27 cellular contexts compared by ENCODE assay signal in the genomic region with DNA sequence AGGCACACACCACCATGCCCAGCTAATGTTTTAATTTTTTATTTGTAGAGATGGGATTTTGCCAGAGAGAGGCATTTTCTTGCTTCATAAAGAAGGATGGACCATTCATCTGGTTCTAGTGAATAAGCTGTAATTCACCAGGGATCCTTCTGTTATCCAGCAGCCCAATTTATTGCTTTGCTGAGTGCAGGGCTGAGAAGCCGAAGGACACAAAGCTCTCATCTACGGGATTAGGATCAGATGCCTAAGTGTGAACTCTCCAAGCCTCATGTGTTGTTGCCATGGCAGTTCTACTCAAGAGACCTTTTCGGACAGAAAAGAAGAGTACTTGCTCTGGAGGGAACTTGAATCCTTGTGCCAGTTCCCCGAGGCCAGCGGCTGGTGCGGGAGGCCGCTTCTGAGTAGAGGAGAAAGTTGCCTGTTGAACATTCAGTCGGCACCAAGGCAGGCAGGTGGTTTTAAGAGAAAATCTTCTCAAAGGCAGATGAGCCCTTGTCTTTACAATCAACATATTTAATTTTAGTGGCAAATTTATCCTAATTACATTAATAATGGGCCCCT.
"Had no signal": no experiment of that assay in that cellular context is flagged by ENCODE, and none has a peak within 500 bp of the region (broad histone marks: within the 10 kb centered on the region; RNA-seq: fewer than 3 reads in every experiment).

No MANE protein-coding gene starts in this region.

- H3K9me3 Mint-ChIP-seq: activated B cell treated with CpG ODN at 0.5 μM for 24 hours; activated naive CD8-positive, alpha-beta T cell treated with anti-CD3 and anti-CD28 coated beads, Interleukin-2, amount 10 ng/mL, durations not matched to agents 7 days and 5 days; activated T-cell treated with anti-CD3 and anti-CD28 coated beads, Interleukin-2, amount 50 U/mL, for 72 hours; naive thymus-derived CD8-positive, alpha-beta T cell; neural crest cell; stimulated activated naive CD8-positive, alpha-beta T cell treated with anti-CD3 and anti-CD28 coated beads, Interleukin-15, amount 100 ng/mL, for 72 hours had no signal

- H3K27ac Mint-ChIP-seq: activated B cell treated with CpG ODN at 0.5 μM for 24 hours; activated CD8-positive, alpha-beta memory T cell treated with anti-CD3 and anti-CD28 coated beads, Interleukin-2, amount 10 ng/mL, durations not matched to agents 7 days and 5 days; activated CD8-positive, alpha-beta T cell treated with anti-CD3 and anti-CD28 coated beads, Interleukin-2, amount 10 ng/mL, durations not matched to agents 7 days and 5 days; activated naive CD8-positive, alpha-beta T cell treated with anti-CD3 and anti-CD28 coated beads, Interleukin-2, amount 10 ng/mL, durations not matched to agents 7 days and 5 days; activated T-cell treated with anti-CD3 and anti-CD28 coated beads, Interleukin-2, amount 50 U/mL, for 72 hours; immature natural killer cell; naive thymus-derived CD8-positive, alpha-beta T cell; stimulated activated memory B cell treated with anti-CD40 and anti-IgM and Interleukin-4, amounts not matched to agents 10 μg/mL and 1 μg/mL and 100 μg/mL, for 72 hours; stimulated activated naive CD8-positive, alpha-beta T cell treated with anti-CD3 and anti-CD28 coated beads, Interleukin-15, amount 100 ng/mL, for 72 hours had no signal

- DNase-seq: activated B cell treated with CpG ODN at 0.5 μM for 24 hours; activated CD4-positive, alpha-beta T cell treated with anti-CD3 and anti-CD28 coated beads, Interleukin-2, amount 50 U/mL, for 1 hour; activated CD8-positive, alpha-beta memory T cell treated with anti-CD3 and anti-CD28 coated beads, Interleukin-2, amount 10 ng/mL, durations not matched to agents 7 days and 5 days; activated CD8-positive, alpha-beta T cell treated with anti-CD3 and anti-CD28 coated beads, Interleukin-2, amount 10 ng/mL, durations not matched to agents 7 days and 5 days; activated naive CD4-positive, alpha-beta T cell treated with Interleukin-2 at 50 U/mL for 16 hours; activated naive CD8-positive, alpha-beta T cell treated with anti-CD3 and anti-CD28 coated beads, Interleukin-2, amount 10 ng/mL, durations not matched to agents 7 days and 5 days; activated T-cell treated with anti-CD3 and anti-CD28 coated beads for 4 hours; activated T-cell treated with anti-CD3 and anti-CD28 coated beads, Interleukin-2, amount 50 U/mL, for 72 hours; dorsolateral prefrontal cortex; effector memory CD4-positive, alpha-beta T cell; heart left ventricle; immature natural killer cell; kidney; left colon; mammary epithelial cell; naive thymus-derived CD8-positive, alpha-beta T cell; occipital lobe; psoas muscle; sigmoid colon; small intestine; stimulated activated CD4-positive, alpha-beta T cell treated with anti-CD3 and anti-CD28 coated beads, Interleukin-4, amount 100 ng/mL, for 24 hours; stimulated activated naive CD8-positive, alpha-beta T cell treated with anti-CD3 and anti-CD28 coated beads, Interleukin-15, amount 100 ng/mL, for 72 hours; T-helper 2 cell; upper lobe of left lung had no signal

- H3K4me1 Mint-ChIP-seq: activated B cell treated with CpG ODN at 0.5 μM for 24 hours; activated CD8-positive, alpha-beta memory T cell treated with anti-CD3 and anti-CD28 coated beads, Interleukin-2, amount 10 ng/mL, durations not matched to agents 7 days and 5 days; activated naive CD8-positive, alpha-beta T cell treated with anti-CD3 and anti-CD28 coated beads, Interleukin-2, amount 10 ng/mL, durations not matched to agents 7 days and 5 days; immature natural killer cell; stimulated activated memory B cell treated with anti-CD40 and anti-IgM and Interleukin-4, amounts not matched to agents 10 μg/mL and 1 μg/mL and 100 μg/mL, for 72 hours; stimulated activated naive CD8-positive, alpha-beta T cell treated with anti-CD3 and anti-CD28 coated beads, Interleukin-15, amount 100 ng/mL, for 72 hours had no signal

- H3K4me3 Mint-ChIP-seq: activated B cell treated with CpG ODN at 0.5 μM for 24 hours; activated CD8-positive, alpha-beta memory T cell treated with anti-CD3 and anti-CD28 coated beads, Interleukin-2, amount 10 ng/mL, durations not matched to agents 7 days and 5 days; activated CD8-positive, alpha-beta T cell treated with anti-CD3 and anti-CD28 coated beads, Interleukin-2, amount 10 ng/mL, durations not matched to agents 7 days and 5 days; activated naive CD8-positive, alpha-beta T cell treated with anti-CD3 and anti-CD28 coated beads, Interleukin-2, amount 10 ng/mL, durations not matched to agents 7 days and 5 days; activated T-cell treated with anti-CD3 and anti-CD28 coated beads, Interleukin-2, amount 50 U/mL, for 72 hours; brain; immature natural killer cell; naive thymus-derived CD8-positive, alpha-beta T cell; neural crest cell; stimulated activated memory B cell treated with anti-CD40 and anti-IgM and Interleukin-4, amounts not matched to agents 10 μg/mL and 1 μg/mL and 100 μg/mL, for 72 hours; stimulated activated naive CD8-positive, alpha-beta T cell treated with anti-CD3 and anti-CD28 coated beads, Interleukin-15, amount 100 ng/mL, for 72 hours had no signal

- H3K36me3 Mint-ChIP-seq: activated CD8-positive, alpha-beta memory T cell treated with anti-CD3 and anti-CD28 coated beads, Interleukin-2, amount 10 ng/mL, durations not matched to agents 7 days and 5 days; activated naive CD8-positive, alpha-beta T cell treated with anti-CD3 and anti-CD28 coated beads, Interleukin-2, amount 10 ng/mL, durations not matched to agents 7 days and 5 days; brain; immature natural killer cell; naive thymus-derived CD8-positive, alpha-beta T cell; stimulated activated memory B cell treated with anti-CD40 and anti-IgM and Interleukin-4, amounts not matched to agents 10 μg/mL and 1 μg/mL and 100 μg/mL, for 72 hours had no signal
